14 cellular contexts compared by ENCODE assay signal in the genomic region with DNA sequence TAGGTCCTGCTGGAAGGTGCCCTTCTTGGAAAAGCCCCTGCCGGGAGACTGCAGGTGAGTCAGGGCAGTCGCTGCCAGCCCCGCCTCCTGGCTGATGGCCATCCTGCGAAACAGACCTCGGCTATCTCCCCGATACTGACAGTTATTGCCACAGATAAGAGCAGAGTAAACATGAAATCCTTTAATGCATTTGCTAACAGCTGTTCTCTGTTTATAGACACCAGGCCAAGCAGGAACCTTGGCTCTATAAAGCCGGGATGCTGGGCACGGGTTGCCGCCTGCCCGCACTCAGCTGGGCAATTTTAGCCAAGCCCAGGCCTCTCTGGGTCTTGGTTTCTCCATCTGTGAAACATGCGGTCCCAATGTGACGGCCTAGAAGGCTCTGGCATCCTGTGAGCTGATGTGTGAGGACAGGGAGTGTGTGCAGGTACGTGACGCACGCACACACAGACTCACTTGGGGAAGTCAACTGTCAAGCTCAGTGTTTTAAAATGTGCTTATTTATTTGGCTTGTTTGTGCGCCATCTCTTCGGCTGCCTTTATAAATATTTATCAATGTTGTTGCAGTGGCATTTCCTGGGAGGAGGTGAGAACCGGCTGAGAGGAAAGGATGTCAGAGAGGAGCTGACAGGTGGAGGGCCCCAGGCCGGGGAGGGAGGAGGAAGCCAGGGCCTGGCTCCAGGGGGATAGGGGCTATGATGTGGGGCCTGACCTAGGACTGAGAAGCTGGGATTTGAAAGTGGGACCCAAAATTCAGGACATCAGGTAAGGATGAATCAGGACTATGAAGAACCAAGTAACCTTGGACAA. TPM values are rescaled to one million over a fixed set of nuclear protein-coding genes. Genes with fewer than 3 reads are reported as not detected.
DNase-seq lines count a peak whose midpoint lies in the region; ATAC-seq and TF ChIP-seq lines count a peak whose summit lies in the region.
"Had no signal": no experiment of that assay in that cellular context is flagged by ENCODE, and none has a peak within 500 bp of the region (broad histone marks: within the 10 kb centered on the region; RNA-seq: fewer than 3 reads in every experiment).

No MANE protein-coding gene starts in this region.

- no peaks in the 10 kb centered on the region for H3K27me3 ChIP-seq in Peyer's patch
- H3K27me3 ChIP-seq in left lung, result peaks cover 0 to 8% of the 10 kb centered on the region in 2 donors
- H3K27me3 ChIP-seq: SJSA1 had no signal

- TF ChIP-seq POLR2A in Peyer's patch (IDR thresholded peaks at IDR 0.05), result no peak

- no peaks in the 10 kb centered on the region for H3K9me3 Mint-ChIP-seq in natural killer cell treated with Interleukin-12 subunit alpha and Interleukin-12 subunit beta and Interleukin-15 and Interleukin-18, amount 100 ng/mL, for 72 hours

- H3K4me1 ChIP-seq in Peyer's patch (peaks cover 0 to 4% (median 0%) of the 10 kb centered on the region in 4 donors), left lung (peaks cover 0 to 4% of the 10 kb centered on the region in 2 donors)
- H3K4me1 ChIP-seq: SJSA1 had no signal

- H3K27ac ChIP-seq in C4-2B, result peak overlapping the region; percentile 45
- H3K27ac ChIP-seq in Peyer's patch, result peak overlapping the region in 1 of 4 donors; percentile 29
- no peak overlapping the region for H3K27ac ChIP-seq in left lung
- H3K27ac ChIP-seq: esophagus squamous epithelium, SJSA1 had no signal

- TF ChIP-seq CTCF in C4-2B (conservative IDR thresholded peaks at IDR 0.05), result no peak
- peak in 1 of 6 experiments; percentile 21 for TF ChIP-seq CTCF in Peyer's patch (IDR thresholded peaks at IDR 0.05)
- no peak for TF ChIP-seq CTCF in left lung (IDR thresholded peaks at IDR 0.05)

- H3K27ac Mint-ChIP-seq in natural killer cell treated with Interleukin-12 subunit alpha and Interleukin-12 subunit beta and Interleukin-15 and Interleukin-18, amount 100 ng/mL, for 72 hours, result no peak overlapping the region

- DNase-seq in NCI-H1436 treated with DMSO at 0.1 percent for 48 hours (lab: John Stamatoyannopoulos, UW) (peak; percentile 87), Peyer's patch (peak in 2 of 3 donors; percentile 84 to 89), left lung (peak; percentile 60 to 83), RKO (ENCODE audit: low spot score) (no peak), GM19240 (ENCODE audit: insufficient read length, low spot score) (no peak), nucleus accumbens (lab: John Stamatoyannopoulos, UW) (no peak)
- no peak for DNase-seq in natural killer cell treated with Interleukin-12 subunit alpha and Interleukin-12 subunit beta and Interleukin-15 and Interleukin-18, amount 100 ng/mL, for 72 hours (ENCODE audit: low spot score)
- DNase-seq: activated CD8-positive, alpha-beta memory T cell treated with anti-CD3 and anti-CD28 coated beads for 24 hours; amygdala; esophagus squamous epithelium; stimulated activated naive CD4-positive, alpha-beta T cell had no signal

- intact Hi-C loops in left lung (cut with DNase I), result no loop called here

- H3K4me1 Mint-ChIP-seq in natural killer cell treated with Interleukin-12 subunit alpha and Interleukin-12 subunit beta and Interleukin-15 and Interleukin-18, amount 100 ng/mL, for 72 hours (ENCODE audit: low read depth in 2 of 2), result no peaks in the 10 kb centered on the region

- H3K4me3 Mint-ChIP-seq in natural killer cell treated with Interleukin-12 subunit alpha and Interleukin-12 subunit beta and Interleukin-15 and Interleukin-18, amount 100 ng/mL, for 72 hours, result no peak overlapping the region

- peaks cover 7 to 8% of the 10 kb centered on the region in 2 donors for H3K27me3 Mint-ChIP-seq in natural killer cell treated with Interleukin-12 subunit alpha and Interleukin-12 subunit beta and Interleukin-15 and Interleukin-18, amount 100 ng/mL, for 72 hours

- ATAC-seq in left lung, result peak; percentile 74
- ATAC-seq in natural killer cell treated with Interleukin-12 subunit alpha and Interleukin-12 subunit beta and Interleukin-15 and Interleukin-18, amount 100 ng/mL, for 72 hours, result no peak

- H3K4me3 ChIP-seq in Peyer's patch (no peak overlapping the region), left lung (no peak overlapping the region)
- H3K4me3 ChIP-seq: esophagus squamous epithelium, SJSA1 had no signal

- no peaks in the 10 kb centered on the region for H3K36me3 Mint-ChIP-seq in natural killer cell treated with Interleukin-12 subunit alpha and Interleukin-12 subunit beta and Interleukin-15 and Interleukin-18, amount 100 ng/mL, for 72 hours

- H3K36me3 ChIP-seq in Peyer's patch (no peaks in the 10 kb centered on the region), left lung (no peaks in the 10 kb centered on the region)
- H3K36me3 ChIP-seq: esophagus squamous epithelium, SJSA1 had no signal

- H3K9me3 ChIP-seq in Peyer's patch, result peaks cover 0 to 6% (median 0%) of the 10 kb centered on the region in 4 donors
- H3K9me3 ChIP-seq in left lung, result no peaks in the 10 kb centered on the region
- H3K9me3 ChIP-seq: esophagus squamous epithelium, SJSA1 had no signal

RNA-seq across cellular contexts. Expression of gene PRR23E, which starts 50.8 kb away (rescaled TPM):
- not detected for total RNA-seq in Peyer's patch
- total RNA-seq in left lung, result not detected
- not detected for total RNA-seq in natural killer cell treated with Interleukin-12 subunit alpha and Interleukin-12 subunit beta and Interleukin-15 and Interleukin-18, amount 100 ng/mL, for 72 hours
- total RNA-seq: esophagus squamous epithelium, lower leg skin, SJSA1 had no signal

Comparison
In these comparisons a context has a peak if more than half of its experiments do, and no peak if none do; other contexts are left out.
1. DNase-seq: peak in NCI-H1436 treated with DMSO at 0.1 percent for 48 hours (single experiment), Peyer's patch (2 of 3) and left lung (2 of 2); none in natural killer cell treated with Interleukin-12 subunit alpha and Interleukin-12 subunit beta and Interleukin-15 and Interleukin-18, amount 100 ng/mL, for 72 hours (single experiment), RKO (single experiment), GM19240 (single experiment) and nucleus accumbens (0 of 56).